Comparison of ENCODE assay signal across 1 cellular context in genomic region chr4:26252349-26252748, GRCh38.
TF ChIP-seq lines count a peak whose summit lies in the region.

No MANE protein-coding gene starts in this region.

TF ChIP-seq in H1, 55 proteins besides CTCF, POLR2A, EP300 and RAD21 (continued from another document):
- TF ChIP-seq CHD7 (IDR thresholded peaks at IDR 0.05; ENCODE audit: insufficient replicate concordance, low read length) = no peak
TF ChIP-seq in H1: peak in this region for 1.
